13 cellular contexts compared by ENCODE assay signal in genomic region chr3:38645076-38645475, GRCh38.
"Had no signal": no experiment of that assay in that cellular context is flagged by ENCODE, and none has a peak within 500 bp of the region (broad histone marks: within the 10 kb centered on the region; RNA-seq: fewer than 3 reads in every experiment).

No MANE protein-coding gene starts in this region.

- H3K27ac ChIP-seq: epithelial cell of prostate, neutrophil, psoas muscle had no signal

- H3K9me3 ChIP-seq: neutrophil, psoas muscle had no signal

- H3K36me3 ChIP-seq: neutrophil had no signal

- ATAC-seq: activated CD8-positive, alpha-beta T cell treated with anti-CD3 and anti-CD28 coated beads for 36 hours; left colon; naive thymus-derived CD8-positive, alpha-beta T cell; stimulated activated naive B cell treated with anti-CD40 and anti-IgM and Interleukin-4, amounts not matched to agents 10 μg/mL and 1 μg/mL and 100 μg/mL, for 72 hours had no signal

- DNase-seq: activated CD4-positive, alpha-beta T cell treated with anti-CD3 and anti-CD28 coated beads for 4 hours; activated CD8-positive, alpha-beta memory T cell treated with anti-CD3 and anti-CD28 coated beads, Interleukin-2, amount 50 U/mL, for 4 hours; activated CD8-positive, alpha-beta T cell treated with anti-CD3 and anti-CD28 coated beads for 36 hours; effector memory CD4-positive, alpha-beta T cell; left colon; psoas muscle; stimulated activated CD4-positive, alpha-beta T cell treated with anti-CD3 and anti-CD28 coated beads, Interleukin-2, amount 100 ng/mL, for 48 hours; stimulated activated naive B cell treated with anti-CD40 and anti-IgM and Interleukin-4, amounts not matched to agents 10 μg/mL and 1 μg/mL and 100 μg/mL, for 72 hours; substantia nigra; trophoblast cell had no signal

- H3K4me3 ChIP-seq: psoas muscle had no signal
